ENCODE assay signal across 8 cellular contexts in genomic region chr19:52296773-52297600, GRCh38. TPM values are rescaled to one million over a fixed set of nuclear protein-coding genes. Genes with fewer than 3 reads are reported as not detected.
DNase-seq lines count a peak whose midpoint lies in the region; ATAC-seq, FAIRE-seq and TF ChIP-seq lines count a peak whose summit lies in the region.

ZNF480 (plus strand) TSS chr19:52297169; CDS start chr19:52300413, 3,244 bp downstream.

- TF ChIP-seq CTCF in HepG2 (CRISPR knock-in tag; IDR thresholded peaks at IDR 0.05), result peak; percentile 24; the same call in 1 of the 2 replicates

- H3K36me3 ChIP-seq in HepG2 (replicated peaks in 1 of 2; ENCODE audit: control insufficient read depth in 1 of 2, insufficient read depth in 2 of 2, low read length in 2 of 2), result peaks cover 6 to 22% of the 10 kb centered on the region in 2 experiments

- H3K79me2 ChIP-seq in HepG2 (ENCODE audit: insufficient read depth, low read length), result peaks cover 14% of the 10 kb centered on the region

- ATAC-seq in HG03460 (IDR thresholded peaks at IDR 0.05; ENCODE audit: unreplicated experiment) (peak; percentile 65), HepG2 (peak; percentile 86), HG02973 (IDR thresholded peaks at IDR 0.05; ENCODE audit: unreplicated experiment) (no peak)

- H3K9ac ChIP-seq in HepG2 (ENCODE audit: insufficient read depth, low read depth, low read length), result peak within 1 kb of the TSS; percentile 97

- H2AFZ ChIP-seq in HepG2 (ENCODE audit: low read length), result peak within 1 kb of the TSS; percentile 63

- TF ChIP-seq POLR2A in GM12891 (IDR thresholded peaks at IDR 0.05; ENCODE audit: low read depth, low read length), result peak; percentile 63
- TF ChIP-seq POLR2A in HepG2 (IDR thresholded peaks at IDR 0.05; ENCODE audit: insufficient read depth in 1 of 2, low read depth in 2 of 2, low read length in 2 of 2), result peak; percentile 81

- CTCF ChIA-PET in HepG2 (lab: Yijun Ruan, JAX; ENCODE audit: low intra/inter-chr PET ratio, low total read pairs), result no interaction called here

- TF ChIP-seq EP300 in HepG2 (IDR thresholded peaks at IDR 0.05; ENCODE audit: low read depth in 2 of 2, low read length in 2 of 2), result no peak
- TF ChIP-seq EP300 in HepG2 (CRISPR knock-in tag; IDR thresholded peaks at IDR 0.05; ENCODE audit: borderline replicate concordance), result no peak

- H4K20me1 ChIP-seq in HepG2 (ENCODE audit: insufficient read depth, low read length), result no peaks in the 10 kb centered on the region

- POLR2A ChIA-PET in HepG2 (lab: Yijun Ruan, JAX), result no interaction called here

- peak; percentile 44 for DNase-seq in GM12891 (ENCODE audit: insufficient read length, low spot score)
- peak; percentile 69 for DNase-seq in NCI-H526 treated with DMSO at 0.1 percent for 48 hours (lab: John Stamatoyannopoulos, UW)
- peak; percentile 76 to 77 for DNase-seq in activated CD4-positive, alpha-beta T cell treated with anti-CD3 and anti-CD28 coated beads, Interleukin-2, amount 50 U/mL, for 4 hours
- DNase-seq in dermis blood vessel endothelial cell, result peak; percentile 84
- peak; percentile 68 for DNase-seq in HepG2 (ENCODE audit: low spot score)
- peak; percentile 74 to 76 for DNase-seq in stimulated activated CD4-positive, alpha-beta T cell treated with anti-CD3 and anti-CD28 coated beads, Interleukin-2, amount 100 ng/mL, for 24 hours

- H3K9me3 ChIP-seq in HepG2 (ENCODE audit: low read length), result no peaks in the 10 kb centered on the region

- H3K4me3 ChIP-seq in HepG2 (replicated peaks in 1 of 3; ENCODE audit: insufficient read depth in 1 of 3, low read depth in 2 of 3, low read length in 3 of 3), result peak within 1 kb of the TSS; percentile 97 to 99 (median 99)

- H3K4me1 ChIP-seq in HepG2 (ENCODE audit: insufficient read depth, low read length), result peaks cover 9% of the 10 kb centered on the region

- no peaks in the 10 kb centered on the region; a peak in 1 of 5 replicates for H3K27me3 ChIP-seq in HepG2 (ENCODE audit: control insufficient read depth in 1 of 2, insufficient read depth in 2 of 2, low read length in 2 of 2)

- intact Hi-C loops in HepG2 (cut with micrococcal nuclease; ENCODE audit: unreplicated experiment), result loop anchor here (10.0 kb wide), 1 partner anchor 1732 kb away; the partner anchor contains the start of gene LRRC4B

- 2% methylated on average over 28 of the region's 75 CpGs for WGBS in HepG2 (ENCODE audit: low lambda C conversion rate)

- no peak for FAIRE-seq in GM12891 (lab: Jason Lieb, UNC)
- no peak for FAIRE-seq in HepG2 (lab: Jason Lieb, UNC)

- H3K4me2 ChIP-seq in HepG2 (ENCODE audit: low read depth, low read length), result peak within 1 kb of the TSS; percentile 84

- TSS peak; percentile 75 for BruUV-seq in HepG2 (replicated peaks; lab: Mats Ljungman, UMichigan)

- no peak for TF ChIP-seq RAD21 in HepG2 (CRISPR knock-in tag; IDR thresholded peaks at IDR 0.05)

- peak within 1 kb of the TSS; percentile 89 for H3K27ac ChIP-seq in HepG2 (ENCODE audit: extremely low read length, insufficient read depth, low read length)

- in situ Hi-C loops in HepG2 (cut with HindIII; ENCODE audit: extremely low pct_ligation_motif_present, low pct_unique_long_range_greater_than_20kb), result no loop called here

TF ChIP-seq in GM12891, 5 proteins besides CTCF, POLR2A, EP300 and RAD21:
- TF ChIP-seq TAF1 (IDR thresholded peaks at IDR 0.05; ENCODE audit: low read depth, low read length) (peak; percentile 49), PAX5 (IDR thresholded peaks at IDR 0.05; ENCODE audit: insufficient read depth, low read length, severe bottlenecking) (no peak), POLR2AphosphoS5 (IDR thresholded peaks at IDR 0.05; ENCODE audit: low read depth, low read length) (peak; percentile 67)

TF ChIP-seq in HepG2, 621 proteins besides CTCF, POLR2A, EP300 and RAD21 (continues in another document):
- TF ChIP-seq MBNL3 (CRISPR knock-in tag; conservative IDR thresholded peaks at IDR 0.05), result no peak
- no peak for TF ChIP-seq ZNF607 (CRISPR knock-in tag; IDR thresholded peaks at IDR 0.05; ENCODE audit: borderline replicate concordance)
- peak; percentile 63 for TF ChIP-seq MYC (CRISPR knock-in tag; IDR thresholded peaks at IDR 0.05; ENCODE audit: borderline replicate concordance)
- TF ChIP-seq KLF16 (CRISPR knock-in tag; IDR thresholded peaks at IDR 0.05), result 0 out of 4 replicates have a peak, but pooled peaks of 1 of the 2 experiments have one; percentile 51
- TF ChIP-seq TFE3 (CRISPR knock-in tag; IDR thresholded peaks at IDR 0.05), result no peak
- 0 out of 2 replicates have a peak, but pooled peaks have one; percentile 62 for TF ChIP-seq ZNF142 (CRISPR knock-in tag; IDR thresholded peaks at IDR 0.05)
- TF ChIP-seq CREM (IDR thresholded peaks at IDR 0.05), result peak; percentile 22; the same call in 1 of the 2 replicates
- TF ChIP-seq CREM (CRISPR knock-in tag; IDR thresholded peaks at IDR 0.05), result no peak

RNA-seq across cellular contexts. Expression of gene ZNF480, which starts in this region (rescaled TPM):
- 3.2 TPM for polyA plus RNA-seq in GM12891 (2012; ENCODE audit: low read depth, missing spikeins)
- 4.9 and 5.4 TPM in 2 replicates for total RNA-seq in dermis blood vessel endothelial cell
- 9.6 and 22.2 TPM in 2 replicates for total RNA-seq in HepG2 (2016; rRNA removed; fragmentation: Illumina TruSeq; extraction: Trizol)
- 2.3 and 2.4 TPM in 2 replicates for total RNA-seq in HepG2 (2016; cell fraction: cytosol; rRNA removed; fragmentation: Illumina TruSeq; extraction: Trizol; ENCODE audit: low read depth)
- total RNA-seq in HepG2 (2016; cell fraction: insoluble cytoplasmic fraction; rRNA removed; fragmentation: Illumina TruSeq; extraction: Trizol), result 10.7 and 20.1 TPM in 2 replicates
- total RNA-seq in HepG2 (2016; cell fraction: membrane; rRNA removed; fragmentation: Illumina TruSeq; extraction: Trizol), result 6.8 and 8.1 TPM in 2 replicates
- total RNA-seq in HepG2 (2016; cell fraction: nucleus; rRNA removed; fragmentation: Illumina TruSeq; extraction: Trizol), result 8.7 and 10.5 TPM in 2 replicates
- 2.1 and 3.0 TPM in 2 replicates for polyA plus RNA-seq in HepG2 (2011; rRNA removed)
- polyA plus RNA-seq in HepG2 (2011; cell fraction: cytosol; rRNA removed), result 1.6 and 3.2 TPM in 2 replicates
- 1.5 and 1.8 TPM in 2 replicates for polyA plus RNA-seq in HepG2 (2011; cell fraction: nucleus; rRNA removed)
- polyA plus RNA-seq in HepG2 (2012), result 6.3 and 7.6 TPM in 2 replicates
- 6.3 and 7.8 TPM in 2 replicates for polyA plus RNA-seq in HepG2 (2016; cell fraction: cytosol; fragmentation: Illumina TruSeq; extraction: Trizol; ENCODE audit: low read depth)
- 16.0 and 20.7 TPM in 2 replicates for polyA plus RNA-seq in HepG2 (2016; cell fraction: insoluble cytoplasmic fraction; fragmentation: Illumina TruSeq; extraction: Trizol; ENCODE audit: low read depth)
- polyA plus RNA-seq in HepG2 (2016; cell fraction: membrane; fragmentation: Illumina TruSeq; extraction: Trizol; ENCODE audit: low read depth), result 5.7 and 5.9 TPM in 2 replicates
- 9.4 and 10.0 TPM in 2 replicates for polyA plus RNA-seq in HepG2 (2016; cell fraction: nucleus; fragmentation: Illumina TruSeq; extraction: Trizol; ENCODE audit: insufficient read depth, low read depth)
- 1.3 and 2.5 TPM in 2 replicates for polyA minus RNA-seq in HepG2 (2011; rRNA and poly(A)+ RNA removed; ENCODE audit: low replicate concordance)
- 3.7 and 4.0 TPM in 2 replicates for polyA minus RNA-seq in HepG2 (2011; cell fraction: cytosol; rRNA and poly(A)+ RNA removed)
- polyA minus RNA-seq in HepG2 (2011; cell fraction: nucleus; rRNA and poly(A)+ RNA removed), result 11.2 and 13.2 TPM in 2 replicates
